ENCODE assay signal across 9 cellular contexts in genomic region chr12:54404061-54405004, GRCh38. TPM values are rescaled to one million over a fixed set of nuclear protein-coding genes. Genes with fewer than 3 reads are reported as not detected.
A peak's percentile ranks its signal among the peaks of the same experiment; 100 is the strongest.
DNase-seq lines count a peak whose midpoint lies in the region; ATAC-seq, FAIRE-seq and TF ChIP-seq lines count a peak whose summit lies in the region.
"Had no signal": no experiment of that assay in that cellular context is flagged by ENCODE, and none has a peak within 500 bp of the region (broad histone marks: within the 10 kb centered on the region; RNA-seq: fewer than 3 reads in every experiment).

No MANE protein-coding gene starts in this region.

- no peak for TF ChIP-seq EP300 in H1 (IDR thresholded peaks at IDR 0.05; ENCODE audit: borderline replicate concordance in 1 of 2, low read depth in 2 of 2, low read length in 2 of 2)

- peak; percentile 79 for FAIRE-seq in H1 (lab: Jason Lieb, UNC)

- H3K79me1 ChIP-seq in H1 (ENCODE audit: low read depth, low read length) = no peaks in the 10 kb centered on the region

- H3K4me1 Mint-ChIP-seq in nephron progenitor cell = peaks cover 9% of the 10 kb centered on the region

- no peak overlapping the region for H3K4ac ChIP-seq in H1 (replicated peaks; ENCODE audit: insufficient read length, low read depth, low read length)

- H3K36me3 ChIP-seq in H1 (ENCODE audit: control insufficient read depth in 2 of 4, insufficient read depth in 4 of 4, low read length in 3 of 4) = peaks cover 4 to 20% (median 9%) of the 10 kb centered on the region in 4 experiments; a peak in 5 of 8 replicates

- H2AFZ ChIP-seq in H1 (ENCODE audit: low read length) = no peak overlapping the region

- no peaks in the 10 kb centered on the region for H3K23me2 ChIP-seq in H1 (ENCODE audit: low read depth, low read length)

- peaks cover 0 to 2% of the 10 kb centered on the region in 2 experiments for H4K20me1 ChIP-seq in H1 (replicated peaks in 1 of 2; ENCODE audit: control insufficient read depth in 1 of 2, insufficient read depth in 2 of 2, low read length in 2 of 2)

- no peak overlapping the region for H2BK5ac ChIP-seq in H1 (ENCODE audit: low read depth, low read length)

- no peak overlapping the region for H3K23ac ChIP-seq in H1 (ENCODE audit: insufficient read length)

- H2BK20ac ChIP-seq in H1 (ENCODE audit: low read length) = no peak overlapping the region

- no peak for TF ChIP-seq POLR2A in H1 (IDR thresholded peaks at IDR 0.05; ENCODE audit: control extremely low read depth in 1 of 2, low read depth in 2 of 2, low read length in 2 of 2)

- ATAC-seq in GM18517 (IDR thresholded peaks at IDR 0.05; ENCODE audit: unreplicated experiment) (no peak), HG03139 (IDR thresholded peaks at IDR 0.05; ENCODE audit: unreplicated experiment) (no peak)

- H3K4me2 ChIP-seq in H1 (ENCODE audit: insufficient read depth in 1 of 2, low read depth in 2 of 2, low read length in 2 of 2) = no peak overlapping the region

- no peak overlapping the region for H4K8ac ChIP-seq in H1 (ENCODE audit: extremely low read depth, insufficient read depth, low read length)

- no peak overlapping the region for H4K91ac ChIP-seq in H1 (replicated peaks; ENCODE audit: insufficient read length, low read length)

- no peak overlapping the region for H3K27ac ChIP-seq in H1 (ENCODE audit: low read depth, low read length)
- H3K27ac ChIP-seq: epithelial cell of prostate had no signal

- no peak overlapping the region for H3K56ac ChIP-seq in H1 (replicated peaks; ENCODE audit: insufficient read length, low read depth, low read length)

- H3K9ac ChIP-seq in H1 (replicated peaks in 1 of 4; ENCODE audit: extremely low read depth in 1 of 4, low read depth in 3 of 4, low read length in 3 of 4) = no peak overlapping the region

- 67% methylated on average over 11 of the region's 11 CpGs; no CpG with 5 or more reads in 1 of the 2 experiments for WGBS in H1 (ENCODE audit: extremely low coverage in 1 of 2, insufficient coverage in 1 of 2, insufficient read length in 1 of 2, insufficient replicate concordance in 2 of 2, low coverage in 1 of 2, low lambda C conversion rate in 2 of 2, missing lambda C conversion rate in 1 of 2), 2 experiments

- H2BK12ac ChIP-seq in H1 (ENCODE audit: low read depth, low read length) = no peak overlapping the region

- peak; percentile 52 to 68 for TF ChIP-seq RAD21 in H1 (IDR thresholded peaks at IDR 0.05 in 1 of 2, conservative IDR thresholded peaks at IDR 0.05 in 1 of 2; ENCODE audit: low read depth in 2 of 2, low read length in 2 of 2)

- POLR2A ChIA-PET in H1 (lab: Charles Lee; ENCODE audit: partially characterized antibody) = interaction anchor here (1.5 to 4.5 kb wide), 3 partner anchors 11 to 34 kb away, joined by 3 to 16 read pairs (median 3); no protein-coding TSS in a partner anchor

- H3K4me1 ChIP-seq in H1 (replicated peaks in 1 of 4; ENCODE audit: control insufficient read depth in 3 of 4, insufficient read depth in 4 of 4, low read length in 3 of 4) = peaks cover 0 to 1% (median 0%) of the 10 kb centered on the region in 4 experiments; a peak in 1 of 7 replicates

- no peak overlapping the region for H2AK5ac ChIP-seq in H1 (ENCODE audit: low read depth, low read length)

- H3K9me3 Mint-ChIP-seq in nephron progenitor cell = no peaks in the 10 kb centered on the region

- H3K27me3 ChIP-seq in H1 (replicated peaks in 1 of 4; ENCODE audit: control insufficient read depth in 3 of 4, extremely low read depth in 1 of 4, insufficient read depth in 3 of 4, low read length in 3 of 4) = no peaks in the 10 kb centered on the region

- H3K14ac ChIP-seq in H1 (ENCODE audit: insufficient read length) = no peak overlapping the region

- H3K4me3 Mint-ChIP-seq in nephron progenitor cell = no peak overlapping the region

- no peak overlapping the region for H4K5ac ChIP-seq in H1 (ENCODE audit: insufficient read length, low read depth, low read length)

- TF ChIP-seq CTCF in H1 (IDR thresholded peaks at IDR 0.05; ENCODE audit: control extremely low read depth in 1 of 3, insufficient read depth in 1 of 3, low read depth in 1 of 3, low read length in 3 of 3) (peak; percentile 66 to 99 (median 83)), nephron progenitor cell (IDR thresholded peaks at IDR 0.05) (peak; percentile 96)

- no peaks in the 10 kb centered on the region for H3K27me3 Mint-ChIP-seq in nephron progenitor cell (ENCODE audit: low read depth, poor library complexity)

- CTCF ChIA-PET in H1 (lab: Charles Lee; ENCODE audit: partially characterized antibody) = interaction anchor here (0.8 to 12.3 kb wide), 31 partner anchors 8 to 575 kb away, joined by 3 to 742 read pairs (median 3); partner anchors contain the start of genes ITGA5 and ZNF385A

- DNase-seq in NCI-H446 (lab: John Stamatoyannopoulos, UW) = peak; percentile 6 to 59
- DNase-seq in NCI-H446 treated with DMSO at 0.1 percent for 48 hours (lab: John Stamatoyannopoulos, UW) = no peak
- DNase-seq in NCI-H1105 (lab: John Stamatoyannopoulos, UW) = peak; percentile 31
- DNase-seq in activated CD4-positive, alpha-beta T cell treated with anti-CD3 and anti-CD28 coated beads, Interleukin-2, amount 50 U/mL, for 4 hours = peak; percentile 55 to 65
- peak; percentile 69 to 95 for DNase-seq in H1 (ENCODE audit: low read depth in 1 of 2, low spot score in 2 of 2)
- DNase-seq in nephron progenitor cell = peak; percentile 81

- peak overlapping the region; percentile 57 for H3K27ac Mint-ChIP-seq in nephron progenitor cell

- peaks cover 69% of the 10 kb centered on the region for H3K36me3 Mint-ChIP-seq in nephron progenitor cell (ENCODE audit: low read depth)

- no peak overlapping the region for H2BK15ac ChIP-seq in H1 (ENCODE audit: low read length)

- no peak overlapping the region for H3K18ac ChIP-seq in H1 (ENCODE audit: extremely low read depth, low read length)

- H3K79me2 ChIP-seq in H1 (ENCODE audit: control insufficient read depth in 1 of 2, insufficient read depth in 2 of 2, low read length in 2 of 2) = no peaks in the 10 kb centered on the region

- H2BK120ac ChIP-seq in H1 (replicated peaks; ENCODE audit: low read depth, low read length) = no peak overlapping the region

- H3K4me3 ChIP-seq in H1 (ENCODE audit: extremely low read depth in 1 of 4, insufficient read depth in 2 of 4, low read depth in 3 of 4, low read length in 4 of 4) = no peak overlapping the region

- no peaks in the 10 kb centered on the region for H3K9me3 ChIP-seq in H1 (ENCODE audit: insufficient read depth in 2 of 2, low read depth in 1 of 2, low read length in 1 of 2)

TF ChIP-seq in H1, 55 proteins besides CTCF, POLR2A, EP300 and RAD21:
- 0 out of 2 replicates have a peak, but pooled peaks have one; percentile 37 for TF ChIP-seq SP4 (IDR thresholded peaks at IDR 0.05; ENCODE audit: low read length)
- no peak for TF ChIP-seq BACH1 (IDR thresholded peaks at IDR 0.05; ENCODE audit: low read length)
- no peak for TF ChIP-seq USF2 (IDR thresholded peaks at IDR 0.05; ENCODE audit: low read length)
- peak; percentile 59; the same call in 1 of the 2 replicates for TF ChIP-seq TEAD4 (IDR thresholded peaks at IDR 0.05; ENCODE audit: low read depth, low read length)
- no peak for TF ChIP-seq SAP30 (IDR thresholded peaks at IDR 0.05; ENCODE audit: insufficient read depth, insufficient replicate concordance, low read length)
- TF ChIP-seq TAF1 (IDR thresholded peaks at IDR 0.05; ENCODE audit: low read depth, low read length) = no peak

RNA-seq across cellular contexts. Expression of gene ITGA5, which starts 14.7 kb away (rescaled TPM):
- total RNA-seq in H1 (2021; fragmentation: NEBNext Ultra II Directional; extraction: Animal tissue kit (Norgen Biotek cat#: 25700)) = 19.0 and 19.4 TPM in 2 replicates
- polyA plus RNA-seq in H1 (2011; rRNA removed) = 11.6 and 17.7 TPM in 2 replicates
- 10.9 TPM for polyA plus RNA-seq in H1 (2011; cell fraction: cytosol; rRNA removed)
- 47.4 TPM for polyA plus RNA-seq in H1 (2011; cell fraction: nucleus; rRNA removed)
- 10.4 to 19.6 TPM (median 18.1 TPM) in 4 replicates for polyA plus RNA-seq in H1 (2012, experiment 1 of 2)
- polyA plus RNA-seq in H1 (2012, experiment 2 of 2) = 20.3 TPM
- polyA plus RNA-seq in H1 (2013, experiment 1 of 2) = 34.1 TPM
- polyA plus RNA-seq in H1 (2013, experiment 2 of 2) = 32.9 TPM
- polyA minus RNA-seq in H1 (2011; rRNA and poly(A)+ RNA removed) = 24.0 and 36.9 TPM in 2 replicates
- 17.8 TPM for polyA minus RNA-seq in H1 (2011; cell fraction: cytosol; rRNA and poly(A)+ RNA removed)
- polyA minus RNA-seq in H1 (2011; cell fraction: nucleus; rRNA and poly(A)+ RNA removed) = 22.4 TPM

RNA-seq across cellular contexts. Expression of gene ZNF385A, which starts 19.8 kb away (rescaled TPM):
- total RNA-seq in H1 (2021; fragmentation: NEBNext Ultra II Directional; extraction: Animal tissue kit (Norgen Biotek cat#: 25700)) = 12.1 and 14.3 TPM in 2 replicates
- polyA plus RNA-seq in H1 (2011; rRNA removed) = 5.2 and 7.7 TPM in 2 replicates
- 3.5 TPM for polyA plus RNA-seq in H1 (2011; cell fraction: cytosol; rRNA removed)
- 10.4 TPM for polyA plus RNA-seq in H1 (2011; cell fraction: nucleus; rRNA removed)
- 9.1 to 19.2 TPM (median 17.6 TPM) in 4 replicates for polyA plus RNA-seq in H1 (2012, experiment 1 of 2)
- polyA plus RNA-seq in H1 (2012, experiment 2 of 2) = 12.4 TPM
- 10.8 TPM for polyA plus RNA-seq in H1 (2013, experiment 1 of 2)
- polyA plus RNA-seq in H1 (2013, experiment 2 of 2) = 11.0 TPM
- polyA minus RNA-seq in H1 (2011; rRNA and poly(A)+ RNA removed) = 2.5 and 5.9 TPM in 2 replicates
- 7.3 TPM for polyA minus RNA-seq in H1 (2011; cell fraction: cytosol; rRNA and poly(A)+ RNA removed)
- 6.9 TPM for polyA minus RNA-seq in H1 (2011; cell fraction: nucleus; rRNA and poly(A)+ RNA removed)

RNA-seq across cellular contexts. Expression of gene GPR84, which starts 40.0 kb away (rescaled TPM):
- not detected in 2 replicates for total RNA-seq in H1 (2021; fragmentation: NEBNext Ultra II Directional; extraction: Animal tissue kit (Norgen Biotek cat#: 25700))
- 0.09 and 0.14 TPM in 2 replicates for polyA plus RNA-seq in H1 (2011; rRNA removed)
- polyA plus RNA-seq in H1 (2011; cell fraction: cytosol; rRNA removed) = not detected
- not detected for polyA plus RNA-seq in H1 (2011; cell fraction: nucleus; rRNA removed)
- polyA plus RNA-seq in H1 (2012, experiment 1 of 2) = 0.12 TPM in 1 of 4 replicates, not detected in the others
- polyA plus RNA-seq in H1 (2012, experiment 2 of 2) = not detected
- not detected for polyA plus RNA-seq in H1 (2013, experiment 1 of 2)
- polyA plus RNA-seq in H1 (2013, experiment 2 of 2) = not detected
- 0.38 TPM in 1 of 2 replicates, not detected in the other for polyA minus RNA-seq in H1 (2011; rRNA and poly(A)+ RNA removed)
- polyA minus RNA-seq in H1 (2011; cell fraction: cytosol; rRNA and poly(A)+ RNA removed) = not detected
- polyA minus RNA-seq in H1 (2011; cell fraction: nucleus; rRNA and poly(A)+ RNA removed) = not detected
